18 cellular contexts compared by ENCODE assay signal in genomic region chr2:2021995-2022394, GRCh38.
DNase-seq lines count a peak whose midpoint lies in the region; ATAC-seq, FAIRE-seq and TF ChIP-seq lines count a peak whose summit lies in the region.
"Had no signal": no experiment of that assay in that cellular context is flagged by ENCODE, and none has a peak within 500 bp of the region (broad histone marks: within the 10 kb centered on the region; RNA-seq: fewer than 3 reads in every experiment).

No MANE protein-coding gene starts in this region.

- peaks cover 37% of the 10 kb centered on the region for H3K4me1 Mint-ChIP-seq in GM23338

- H3K27ac ChIP-seq in GM23338 (ENCODE audit: low read depth) (no peak overlapping the region), angular gyrus (ENCODE audit: low read depth, low read length) (peak overlapping the region; percentile 10), dorsolateral prefrontal cortex (peak overlapping the region in 39 of 59 donors; percentile 3 to 77 (median 55))
- H3K27ac ChIP-seq: C4-2B had no signal

- no peak overlapping the region for H3K4me2 ChIP-seq in GM23338

- no peaks in the 10 kb centered on the region for H3K27me3 ChIP-seq in GM23338 (ENCODE audit: insufficient read depth)
- H3K27me3 ChIP-seq in dorsolateral prefrontal cortex = no peaks in the 10 kb centered on the region

- no peaks in the 10 kb centered on the region for H3K79me2 ChIP-seq in GM23338 (replicated peaks; ENCODE audit: insufficient read depth)

- TF ChIP-seq CTCF in GM23338 (conservative IDR thresholded peaks at IDR 0.05; ENCODE audit: low read depth in 2 of 2) = no peak
- TF ChIP-seq CTCF in dorsolateral prefrontal cortex (IDR thresholded peaks at IDR 0.05 in 54 of 56, conservative IDR thresholded peaks at IDR 0.05 in 2 of 56; ENCODE audit: low read depth in 1 of 56, partially characterized antibody in 56 of 56) = no peak

- intact Hi-C loops in dorsolateral prefrontal cortex (cut with DNase I) = no loop called here

- H3K27me3 Mint-ChIP-seq in GM23338 (ENCODE audit: insufficient read depth, low read depth, poor library complexity) = peaks cover 8% of the 10 kb centered on the region
- H3K27me3 Mint-ChIP-seq: CD4-positive, alpha-beta T cell had no signal

- DNase-seq in GM23338 (ENCODE audit: low spot score) (no peak), dorsolateral prefrontal cortex (peak in 2 of 10 donors; percentile 49 to 54), occipital lobe (lab: John Stamatoyannopoulos, UW) (peak; percentile 37), AG08395 (ENCODE audit: low spot score) (no peak), cerebellum (ENCODE audit: low spot score) (no peak), GM12891 (ENCODE audit: insufficient read length, low spot score) (no peak)
- no peak for DNase-seq in effector CD8-positive, alpha-beta T cell (lab: John Stamatoyannopoulos, UW)
- DNase-seq: ACHN; AML-193; Caco-2; CD4-positive, alpha-beta T cell; GDM1; GOT3; H9; KG1 had no signal

- no peak overlapping the region for H3K4me3 Mint-ChIP-seq in GM23338
- H3K4me3 Mint-ChIP-seq: CD4-positive, alpha-beta T cell; H9 had no signal

- H3F3A ChIP-seq in GM23338 (replicated peaks; ENCODE audit: low read depth) = no peaks in the 10 kb centered on the region

- ATAC-seq in GM23338 = no peak

- no peak for FAIRE-seq in GM12891 (lab: Jason Lieb, UNC)
- FAIRE-seq: D721Med had no signal

- H3K4me3 ChIP-seq in GM23338 (no peak overlapping the region), dorsolateral prefrontal cortex (no peak overlapping the region)

- no peaks in the 10 kb centered on the region for H3K36me3 ChIP-seq in GM23338 (ENCODE audit: insufficient read depth)

- no peak for TF ChIP-seq POLR2A in GM12891 (IDR thresholded peaks at IDR 0.05; ENCODE audit: low read depth, low read length)

- H2AFZ ChIP-seq in GM23338 = peak overlapping the region; percentile 23

- no peaks in the 10 kb centered on the region for H3K36me3 Mint-ChIP-seq in GM23338 (ENCODE audit: low read depth)

- no peak overlapping the region for H3K27ac Mint-ChIP-seq in GM23338
- H3K27ac Mint-ChIP-seq: CD4-positive, alpha-beta T cell had no signal

- peaks cover 11% of the 10 kb centered on the region; the same call in 1 of the 2 replicates for H3K4me1 ChIP-seq in GM23338 (ENCODE audit: insufficient read depth)
- H3K4me1 ChIP-seq: Caco-2 had no signal

- no peaks in the 10 kb centered on the region for H4K20me1 ChIP-seq in GM23338 (replicated peaks; ENCODE audit: insufficient read depth)

- H3K9me3 Mint-ChIP-seq in GM23338 = no peaks in the 10 kb centered on the region; the same call in 2 of the 3 replicates
- H3K9me3 Mint-ChIP-seq: CD4-positive, alpha-beta T cell had no signal

- no peaks in the 10 kb centered on the region for H3K9me2 ChIP-seq in GM23338 (ENCODE audit: insufficient read depth)

TF ChIP-seq in GM23338, 12 proteins besides CTCF, POLR2A, EP300 and RAD21 (continues in another document):
- no peak for TF ChIP-seq CREB1 (CRISPR knock-in tag; IDR thresholded peaks at IDR 0.05; ENCODE audit: low read depth)

TF ChIP-seq in GM12891, 5 proteins besides CTCF, POLR2A, EP300 and RAD21:
- TF ChIP-seq SPI1 (IDR thresholded peaks at IDR 0.05; ENCODE audit: low read depth, low read length) (no peak), PAX5 (IDR thresholded peaks at IDR 0.05; ENCODE audit: insufficient read depth, low read length, severe bottlenecking) (no peak), TAF1 (IDR thresholded peaks at IDR 0.05; ENCODE audit: low read depth, low read length) (no peak), POLR2AphosphoS5 (IDR thresholded peaks at IDR 0.05; ENCODE audit: low read depth, low read length) (no peak), POU2F2 (IDR thresholded peaks at IDR 0.05; ENCODE audit: low read depth, low read length) (no peak)
